In the genomic region with DNA sequence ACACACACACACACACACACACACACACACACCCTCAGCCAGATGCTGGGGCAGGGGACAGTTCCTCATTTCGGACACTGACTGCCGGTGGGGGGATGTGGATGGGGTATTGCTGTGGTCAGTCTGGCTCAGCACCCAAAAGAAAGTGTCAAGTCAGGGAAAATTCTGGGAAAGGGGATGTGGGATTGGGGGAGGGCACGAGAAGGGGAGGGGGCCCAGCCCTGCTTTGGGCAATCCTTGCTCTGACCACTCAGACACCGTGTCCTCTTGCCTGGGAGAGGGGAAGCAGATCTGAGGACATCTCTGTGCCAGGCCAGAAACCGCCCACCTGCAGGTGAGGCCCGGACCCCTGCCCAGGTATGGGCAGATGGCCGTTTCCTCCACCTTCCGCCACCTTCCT, we compare ENCODE assay signal across 14 cellular contexts. TPM values are rescaled to one million over a fixed set of nuclear protein-coding genes. Genes with fewer than 3 reads are reported as not detected.
DNase-seq lines count a peak whose midpoint lies in the region; ATAC-seq and TF ChIP-seq lines count a peak whose summit lies in the region.
"Had no signal": no experiment of that assay in that cellular context is flagged by ENCODE, and none has a peak within 500 bp of the region (broad histone marks: within the 10 kb centered on the region; RNA-seq: fewer than 3 reads in every experiment).

A gene (plus strand): TSS at position 253 of the 400 bp plus-strand sequence. CDS start 391 bp downstream, outside the sequence.

- CTCF ChIA-PET in GM10248 (lab: Yijun Ruan, JAX), result interaction anchor here (1.1 to 2.4 kb wide), 3 partner anchors 60 to 227 kb away, joined by 3 to 25 read pairs (median 4); no protein-coding TSS in a partner anchor

- peak within 1 kb of the TSS; percentile 85 for H3K27ac Mint-ChIP-seq in dendritic cell treated with granulocyte-macrophage colony-stimulating factor and Interleukin-4, amounts not matched to agents 40 ng/mL and 50 ng/mL, for 4 days
- H3K27ac Mint-ChIP-seq: activated CD4-positive, alpha-beta T cell treated with anti-CD3 and anti-CD28 coated beads for 36 hours had no signal

- H3K4me1 ChIP-seq in liver (ENCODE audit: control insufficient read depth in 4 of 4, insufficient read depth in 4 of 4, low read length in 3 of 4) (peaks cover 0 to 1% (median 0%) of the 10 kb centered on the region in 4 donors), gastrocnemius medialis (no peaks in the 10 kb centered on the region)

- H3K9me3 Mint-ChIP-seq in dendritic cell treated with granulocyte-macrophage colony-stimulating factor and Interleukin-4, amounts not matched to agents 40 ng/mL and 50 ng/mL, for 4 days, result no peaks in the 10 kb centered on the region

- no peak for ATAC-seq in gastrocnemius medialis
- ATAC-seq in HG03571 (IDR thresholded peaks at IDR 0.05; ENCODE audit: unreplicated experiment), result no peak
- ATAC-seq: activated CD4-positive, alpha-beta T cell treated with anti-CD3 and anti-CD28 coated beads for 36 hours had no signal

- H3K27me3 ChIP-seq in liver (ENCODE audit: control insufficient read depth in 4 of 4, insufficient read depth in 4 of 4, low read length in 3 of 4) (no peaks in the 10 kb centered on the region), gastrocnemius medialis (no peaks in the 10 kb centered on the region)

- DNase-seq in Ammon's horn (ENCODE audit: low spot score) (peak; percentile 59), gastrocnemius medialis (peak; percentile 24 to 44), DMS79 treated with DMSO at 0.1 percent for 48 hours (lab: John Stamatoyannopoulos, UW) (no peak), NCI-H69 (lab: John Stamatoyannopoulos, UW) (no peak), GM10248 (ENCODE audit: extremely low spot score) (no peak)
- DNase-seq: activated CD4-positive, alpha-beta T cell treated with anti-CD3 and anti-CD28 coated beads for 36 hours; DMS 273 treated with DMSO at 0.1 percent for 48 hours; trophoblast cell had no signal

- no peak within 1 kb of the TSS for H3K9ac ChIP-seq in liver (ENCODE audit: low read depth in 1 of 2, low read length in 2 of 2)

- TF ChIP-seq CTCF in liver (IDR thresholded peaks at IDR 0.05; ENCODE audit: low read depth, low read length, missing input control) (no peak), gastrocnemius medialis (IDR thresholded peaks at IDR 0.05 in 4 of 5, conservative IDR thresholded peaks at IDR 0.05 in 1 of 5) (no peak), GM10248 (IDR thresholded peaks at IDR 0.05; ENCODE audit: control extremely low read depth, extremely low read depth, low read depth, missing control alignments) (no peak)

- H3K27me3 Mint-ChIP-seq in dendritic cell treated with granulocyte-macrophage colony-stimulating factor and Interleukin-4, amounts not matched to agents 40 ng/mL and 50 ng/mL, for 4 days, result peaks cover 10% of the 10 kb centered on the region

- no peak within 1 kb of the TSS for H3K27ac ChIP-seq in liver (ENCODE audit: low read depth in 1 of 2, low read length in 2 of 2)
- no peak within 1 kb of the TSS for H3K27ac ChIP-seq in gastrocnemius medialis
- H3K27ac ChIP-seq: epithelial cell of prostate had no signal

- TF ChIP-seq RAD21 in liver (IDR thresholded peaks at IDR 0.05), result no peak

- in situ Hi-C loops in gastrocnemius medialis (cut with MboI; ENCODE audit: low sequenced_read_pairs in 4 of 4), result loop anchor here (5.0 to 25.0 kb wide), 4 partner anchors 221 to 531 kb away; no protein-coding TSS in a partner anchor

- peak within 1 kb of the TSS; percentile 77 for H3K4me3 Mint-ChIP-seq in dendritic cell treated with granulocyte-macrophage colony-stimulating factor and Interleukin-4, amounts not matched to agents 40 ng/mL and 50 ng/mL, for 4 days
- H3K4me3 Mint-ChIP-seq: activated CD4-positive, alpha-beta T cell treated with anti-CD3 and anti-CD28 coated beads for 36 hours had no signal

- H3K4me1 Mint-ChIP-seq in dendritic cell treated with granulocyte-macrophage colony-stimulating factor and Interleukin-4, amounts not matched to agents 40 ng/mL and 50 ng/mL, for 4 days (ENCODE audit: low read depth), result peaks cover 81% of the 10 kb centered on the region
- H3K4me1 Mint-ChIP-seq: activated CD4-positive, alpha-beta T cell treated with anti-CD3 and anti-CD28 coated beads for 36 hours had no signal

- no peak for TF ChIP-seq POLR2A in gastrocnemius medialis (IDR thresholded peaks at IDR 0.05)

- POLR2A ChIA-PET in GM10248 (lab: Yijun Ruan, JAX), result no interaction called here

- intact Hi-C loops in dendritic cell treated with granulocyte-macrophage colony-stimulating factor and Interleukin-4, amounts not matched to agents 40 ng/mL and 50 ng/mL, for 4 days (cut with micrococcal nuclease), result loop anchor here (5.0 kb wide), 1 partner anchor 101 kb away; no protein-coding TSS in a partner anchor
- intact Hi-C loops in gastrocnemius medialis (cut with DNase I; ENCODE audit: low total_unique reads), result no loop called here

- H3K9me3 ChIP-seq in liver (ENCODE audit: control insufficient read depth in 4 of 4, low read length in 3 of 4) (no peaks in the 10 kb centered on the region), gastrocnemius medialis (no peaks in the 10 kb centered on the region)

- H3K4me3 ChIP-seq in liver (ENCODE audit: low read depth in 1 of 3, low read length in 3 of 3), result peak within 1 kb of the TSS in 1 of 3 donors; percentile 19
- H3K4me3 ChIP-seq in gastrocnemius medialis, result peak within 1 kb of the TSS in 1 of 4 donors; percentile 32

- H3K36me3 ChIP-seq in liver (ENCODE audit: control insufficient read depth in 4 of 4, insufficient read depth in 3 of 4, low read depth in 1 of 4, low read length in 3 of 4), result no peaks in the 10 kb centered on the region
- no peaks in the 10 kb centered on the region for H3K36me3 ChIP-seq in gastrocnemius medialis

- peaks cover 85% of the 10 kb centered on the region for H3K36me3 Mint-ChIP-seq in dendritic cell treated with granulocyte-macrophage colony-stimulating factor and Interleukin-4, amounts not matched to agents 40 ng/mL and 50 ng/mL, for 4 days (ENCODE audit: low read depth)

- WGBS in liver, result 66% methylated on average over 8 of the region's 8 CpGs

TF ChIP-seq in liver, 16 proteins besides CTCF, POLR2A, EP300 and RAD21 (continues in another document):
- TF ChIP-seq GABPA (IDR thresholded peaks at IDR 0.05 in 1 of 2, conservative IDR thresholded peaks at IDR 0.05 in 1 of 2) (no peak), HNF4A (conservative IDR thresholded peaks at IDR 0.05) (no peak), NR2F2 (IDR thresholded peaks at IDR 0.05) (no peak), FOXA1 (IDR thresholded peaks at IDR 0.05) (no peak), TAF1 (conservative IDR thresholded peaks at IDR 0.05) (no peak), EGR1 (IDR thresholded peaks at IDR 0.05; ENCODE audit: low read depth in 2 of 2) (no peak), RXRA (IDR thresholded peaks at IDR 0.05) (no peak), SP1 (IDR thresholded peaks at IDR 0.05) (no peak), YY1 (IDR thresholded peaks at IDR 0.05) (no peak), FOXA2 (IDR thresholded peaks at IDR 0.05) (no peak)
- TF ChIP-seq, protein P1, sequence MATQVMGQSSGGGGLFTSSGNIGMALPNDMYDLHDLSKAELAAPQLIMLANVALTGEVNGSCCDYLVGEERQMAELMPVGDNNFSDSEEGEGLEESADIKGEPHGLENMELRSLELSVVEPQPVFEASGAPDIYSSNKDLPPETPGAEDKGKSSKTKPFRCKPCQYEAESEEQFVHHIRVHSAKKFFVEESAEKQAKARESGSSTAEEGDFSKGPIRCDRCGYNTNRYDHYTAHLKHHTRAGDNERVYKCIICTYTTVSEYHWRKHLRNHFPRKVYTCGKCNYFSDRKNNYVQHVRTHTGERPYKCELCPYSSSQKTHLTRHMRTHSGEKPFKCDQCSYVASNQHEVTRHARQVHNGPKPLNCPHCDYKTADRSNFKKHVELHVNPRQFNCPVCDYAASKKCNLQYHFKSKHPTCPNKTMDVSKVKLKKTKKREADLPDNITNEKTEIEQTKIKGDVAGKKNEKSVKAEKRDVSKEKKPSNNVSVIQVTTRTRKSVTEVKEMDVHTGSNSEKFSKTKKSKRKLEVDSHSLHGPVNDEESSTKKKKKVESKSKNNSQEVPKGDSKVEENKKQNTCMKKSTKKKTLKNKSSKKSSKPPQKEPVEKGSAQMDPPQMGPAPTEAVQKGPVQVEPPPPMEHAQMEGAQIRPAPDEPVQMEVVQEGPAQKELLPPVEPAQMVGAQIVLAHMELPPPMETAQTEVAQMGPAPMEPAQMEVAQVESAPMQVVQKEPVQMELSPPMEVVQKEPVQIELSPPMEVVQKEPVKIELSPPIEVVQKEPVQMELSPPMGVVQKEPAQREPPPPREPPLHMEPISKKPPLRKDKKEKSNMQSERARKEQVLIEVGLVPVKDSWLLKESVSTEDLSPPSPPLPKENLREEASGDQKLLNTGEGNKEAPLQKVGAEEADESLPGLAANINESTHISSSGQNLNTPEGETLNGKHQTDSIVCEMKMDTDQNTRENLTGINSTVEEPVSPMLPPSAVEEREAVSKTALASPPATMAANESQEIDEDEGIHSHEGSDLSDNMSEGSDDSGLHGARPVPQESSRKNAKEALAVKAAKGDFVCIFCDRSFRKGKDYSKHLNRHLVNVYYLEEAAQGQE (IDR thresholded peaks at IDR 0.05), result no peak
- TF ChIP-seq, protein P2, sequence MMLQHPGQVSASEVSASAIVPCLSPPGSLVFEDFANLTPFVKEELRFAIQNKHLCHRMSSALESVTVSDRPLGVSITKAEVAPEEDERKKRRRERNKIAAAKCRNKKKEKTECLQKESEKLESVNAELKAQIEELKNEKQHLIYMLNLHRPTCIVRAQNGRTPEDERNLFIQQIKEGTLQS (IDR thresholded peaks at IDR 0.05), result no peak
- TF ChIP-seq, protein P3, sequence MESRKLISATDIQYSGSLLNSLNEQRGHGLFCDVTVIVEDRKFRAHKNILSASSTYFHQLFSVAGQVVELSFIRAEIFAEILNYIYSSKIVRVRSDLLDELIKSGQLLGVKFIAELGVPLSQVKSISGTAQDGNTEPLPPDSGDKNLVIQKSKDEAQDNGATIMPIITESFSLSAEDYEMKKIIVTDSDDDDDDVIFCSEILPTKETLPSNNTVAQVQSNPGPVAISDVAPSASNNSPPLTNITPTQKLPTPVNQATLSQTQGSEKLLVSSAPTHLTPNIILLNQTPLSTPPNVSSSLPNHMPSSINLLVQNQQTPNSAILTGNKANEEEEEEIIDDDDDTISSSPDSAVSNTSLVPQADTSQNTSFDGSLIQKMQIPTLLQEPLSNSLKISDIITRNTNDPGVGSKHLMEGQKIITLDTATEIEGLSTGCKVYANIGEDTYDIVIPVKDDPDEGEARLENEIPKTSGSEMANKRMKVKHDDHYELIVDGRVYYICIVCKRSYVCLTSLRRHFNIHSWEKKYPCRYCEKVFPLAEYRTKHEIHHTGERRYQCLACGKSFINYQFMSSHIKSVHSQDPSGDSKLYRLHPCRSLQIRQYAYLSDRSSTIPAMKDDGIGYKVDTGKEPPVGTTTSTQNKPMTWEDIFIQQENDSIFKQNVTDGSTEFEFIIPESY (IDR thresholded peaks at IDR 0.05), result no peak
- TF ChIP-seq, protein P4, sequence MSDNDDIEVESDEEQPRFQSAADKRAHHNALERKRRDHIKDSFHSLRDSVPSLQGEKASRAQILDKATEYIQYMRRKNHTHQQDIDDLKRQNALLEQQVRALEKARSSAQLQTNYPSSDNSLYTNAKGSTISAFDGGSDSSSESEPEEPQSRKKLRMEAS (IDR thresholded peaks at IDR 0.05), result no peak

RNA-seq across cellular contexts. Expression of the gene that starts here (rescaled TPM):
- 100 to 1,000 TPM in 1 of 2 donors, 10 to 100 TPM in 1; 57.6 to 151 TPM for total RNA-seq in liver
- 100 to 1,000 TPM in 1 of 2 donors, 10 to 100 TPM in 1; 52.9 to 242 TPM for polyA plus RNA-seq in liver
- 10 to 100 TPM; 12.9 to 66.3 (median 33.5) TPM for total RNA-seq in gastrocnemius medialis
- total RNA-seq: A673; activated CD4-positive, alpha-beta T cell treated with anti-CD3 and anti-CD28 coated beads for 36 hours; bronchial epithelial cell had no signal

Comparison
In these comparisons a context has a peak if more than half of its experiments do, and no peak if none do; other contexts are left out.
1. DNase-seq: peak in Ammon's horn (single experiment) and gastrocnemius medialis (2 of 2); none in DMS79 treated with DMSO at 0.1 percent for 48 hours (single experiment), NCI-H69 (single experiment) and GM10248 (single experiment).